ENCODE assay signal across 23 cellular contexts in genomic region chr11:128819198-128819597, GRCh38. TPM values are rescaled to one million over a fixed set of nuclear protein-coding genes. Genes with fewer than 3 reads are reported as not detected.
"Had no signal": no experiment of that assay in that cellular context is flagged by ENCODE, and none has a peak within 500 bp of the region (broad histone marks: within the 10 kb centered on the region; RNA-seq: fewer than 3 reads in every experiment).

No MANE protein-coding gene starts in this region.

- H2AFZ ChIP-seq: hepatocyte had no signal

- H3K4me3 ChIP-seq: hepatocyte, lung, stomach, thoracic aorta, transverse colon had no signal

- H3K4me3 Mint-ChIP-seq: dendritic cell treated with granulocyte-macrophage colony-stimulating factor and Interleukin-4, amounts not matched to agents 40 ng/mL and 50 ng/mL, for 4 days; naive thymus-derived CD8-positive, alpha-beta T cell had no signal

- H3K27me3 Mint-ChIP-seq: naive thymus-derived CD8-positive, alpha-beta T cell had no signal

- H3K4me2 ChIP-seq: hepatocyte had no signal

- H3K36me3 ChIP-seq: stomach, thoracic aorta, transverse colon had no signal

- H3K9me3 ChIP-seq: stomach, thoracic aorta, transverse colon had no signal

- H3K79me2 ChIP-seq: hepatocyte had no signal

- H3K9me3 Mint-ChIP-seq: dendritic cell treated with granulocyte-macrophage colony-stimulating factor and Interleukin-4, amounts not matched to agents 40 ng/mL and 50 ng/mL, for 4 days; naive thymus-derived CD8-positive, alpha-beta T cell had no signal

- DNase-seq: foreskin melanocyte; head of caudate nucleus; left colon; left ventricle myocardium superior; naive thymus-derived CD8-positive, alpha-beta T cell; posterior cingulate gyrus; stimulated activated CD4-positive, alpha-beta T cell treated with anti-CD3 and anti-CD28 coated beads, Interleukin-2, amount 100 ng/mL, for 24 hours; stimulated activated CD4-positive, alpha-beta T cell treated with anti-CD3 and anti-CD28 coated beads, Interleukin-4, amount 100 ng/mL, for 4 hours; stimulated activated naive CD4-positive, alpha-beta T cell; stomach; substantia nigra; transverse colon had no signal

- H3K27me3 ChIP-seq: transverse colon had no signal

- H3K27ac Mint-ChIP-seq: dendritic cell treated with granulocyte-macrophage colony-stimulating factor and Interleukin-4, amounts not matched to agents 40 ng/mL and 50 ng/mL, for 4 days had no signal

- H3K27ac ChIP-seq: hepatocyte, stomach, thoracic aorta, transverse colon had no signal

- ATAC-seq: left colon; left ventricle myocardium superior; naive thymus-derived CD8-positive, alpha-beta T cell; sciatic nerve had no signal

RNA-seq across cellular contexts. Expression of gene KCNJ1, which starts 47.9 kb away (rescaled TPM):
- total RNA-seq: hepatocyte; kidney epithelial cell; left colon; mesenteric fat pad; naive thymus-derived CD8-positive, alpha-beta T cell; osteocyte; pulmonary artery endothelial cell; skeletal muscle tissue; stomach; transverse colon; urinary bladder had no signal
- polyA plus RNA-seq: hepatocyte; naive thymus-derived CD8-positive, alpha-beta T cell had no signal
